In genomic region chr13:27040826-27041108, GRCh38 we compare ENCODE assay signal across 15 cellular contexts.
DNase-seq lines count a peak whose midpoint lies in the region; ATAC-seq and TF ChIP-seq lines count a peak whose summit lies in the region.
"Had no signal": no experiment of that assay in that cellular context is flagged by ENCODE, and none has a peak within 500 bp of the region (broad histone marks: within the 10 kb centered on the region; RNA-seq: fewer than 3 reads in every experiment).

No MANE protein-coding gene starts in this region.

- no peak for DNase-seq in mammary epithelial cell
- no peak for DNase-seq in MCF 10A (ENCODE audit: unreplicated experiment)
- DNase-seq in hepatocyte (ENCODE audit: low spot score): no peak
- DNase-seq in trophoblast cell: no peak
- no peak for DNase-seq in foreskin melanocyte
- no peak for DNase-seq in A172 (ENCODE audit: low spot score)
- no peak for DNase-seq in C1 segment of cervical spinal cord (lab: John Stamatoyannopoulos, UW)
- DNase-seq: Calu3, MV-4-11, NCI-H146, NCI-H226, NCI-H526, OCI-M1 had no signal

- peak overlapping the region; percentile 78 for H4K8ac ChIP-seq in trophoblast cell (ENCODE audit: low read depth, low read length)

- H3K36me3 ChIP-seq in mammary epithelial cell (ENCODE audit: insufficient read depth, low read length) (no peaks in the 10 kb centered on the region), hepatocyte (replicated peaks; ENCODE audit: insufficient read depth, low read depth) (no peaks in the 10 kb centered on the region), trophoblast cell (ENCODE audit: control insufficient read depth in 1 of 2, insufficient read depth in 2 of 2, low read length in 2 of 2) (no peaks in the 10 kb centered on the region)

- peak overlapping the region; percentile 92 for H3K18ac ChIP-seq in trophoblast cell (ENCODE audit: low read length)

- H3K9me2 ChIP-seq in hepatocyte (replicated peaks; ENCODE audit: insufficient read depth): no peaks in the 10 kb centered on the region

- dilution Hi-C loops in mammary epithelial cell (cut with HindIII; ENCODE audit: low sequenced_read_pairs): no loop called here

- no peak for ATAC-seq in HG02885 (IDR thresholded peaks at IDR 0.05; ENCODE audit: poor library complexity, unreplicated experiment)
- ATAC-seq: HCT116 had no signal

- H3K79me1 ChIP-seq in trophoblast cell (ENCODE audit: low read length): peaks cover 47% of the 10 kb centered on the region

- POLR2A ChIA-PET in MCF 10A (lab: Yijun Ruan, JAX): no interaction called here

- H3K27me3 Mint-ChIP-seq in MCF 10A (ENCODE audit: insufficient read depth, unreplicated experiment): no peaks in the 10 kb centered on the region

- H3K36me3 Mint-ChIP-seq in MCF 10A (ENCODE audit: insufficient read depth, unreplicated experiment): peaks cover 6% of the 10 kb centered on the region

- H2AFZ ChIP-seq in mammary epithelial cell (ENCODE audit: low read depth, low read length): peak overlapping the region; percentile 65
- no peak overlapping the region for H2AFZ ChIP-seq in hepatocyte
- peak overlapping the region; percentile 61 for H2AFZ ChIP-seq in trophoblast cell (ENCODE audit: insufficient read depth, low read length, poor library complexity)

- no peak overlapping the region for H3K23ac ChIP-seq in trophoblast cell (ENCODE audit: low read length)

- H3K27ac Mint-ChIP-seq in MCF 10A (ENCODE audit: low read depth, unreplicated experiment): no peak overlapping the region

- peak overlapping the region; percentile 82 for H3K4ac ChIP-seq in trophoblast cell (ENCODE audit: low read depth, low read length)

- H4K91ac ChIP-seq in trophoblast cell (ENCODE audit: low read depth, low read length): peak overlapping the region; percentile 98

- TF ChIP-seq CTCF in mammary epithelial cell (conservative IDR thresholded peaks at IDR 0.05 in 1 of 2, IDR thresholded peaks at IDR 0.05 in 1 of 2; ENCODE audit: extremely low read depth in 1 of 2, insufficient read depth in 1 of 2, low read depth in 1 of 2, low read length in 2 of 2) (no peak), MCF 10A (IDR thresholded peaks at IDR 0.05; ENCODE audit: unreplicated experiment) (no peak), hepatocyte (IDR thresholded peaks at IDR 0.05; ENCODE audit: poor library complexity) (no peak)

- BruUV-seq in mammary epithelial cell (replicated peaks; lab: Mats Ljungman, UMichigan): no TSS peak
- BruUV-seq in MCF 10A (replicated peaks; lab: Mats Ljungman, UMichigan): no TSS peak

- intact Hi-C loops in mammary epithelial cell (cut with micrococcal nuclease) (no loop called here), MCF 10A (cut with micrococcal nuclease) (no loop called here)

- H3K4me2 ChIP-seq in mammary epithelial cell (ENCODE audit: insufficient read depth, low read depth, low read length) (no peak overlapping the region), hepatocyte (peak overlapping the region; percentile 40), trophoblast cell (ENCODE audit: low read length) (peak overlapping the region; percentile 13)

- H3K14ac ChIP-seq in trophoblast cell (ENCODE audit: low read length): peak overlapping the region; percentile 90

- H2AK5ac ChIP-seq in trophoblast cell (ENCODE audit: low read length): peak overlapping the region; percentile 49

- H3K9me3 ChIP-seq in mammary epithelial cell (replicated peaks; ENCODE audit: insufficient read depth, low read length): no peaks in the 10 kb centered on the region
- H3K9me3 ChIP-seq in hepatocyte (ENCODE audit: low read depth): no peaks in the 10 kb centered on the region
- no peaks in the 10 kb centered on the region for H3K9me3 ChIP-seq in trophoblast cell (ENCODE audit: insufficient read depth, low read depth, low read length)

- CTCF ChIA-PET in mammary epithelial cell (lab: Charles Lee; ENCODE audit: low non-redundant PET): no interaction called here
- CTCF ChIA-PET in MCF 10A (lab: Yijun Ruan, JAX): interaction anchor here (1.6 kb wide), 1 partner anchor 56 kb away, joined by 6 read pairs; no protein-coding TSS in a partner anchor

- H2BK120ac ChIP-seq in trophoblast cell (ENCODE audit: insufficient read depth, low read length, poor library complexity): peak overlapping the region; percentile 99

- H3K4me1 ChIP-seq in mammary epithelial cell (ENCODE audit: insufficient read depth, low read length) (peaks cover 23% of the 10 kb centered on the region), hepatocyte (ENCODE audit: insufficient read depth) (peaks cover 23% of the 10 kb centered on the region), trophoblast cell (ENCODE audit: control insufficient read depth in 1 of 2, insufficient read depth in 2 of 2, low read length in 2 of 2) (peaks cover 44 to 47% of the 10 kb centered on the region in 2 experiments)

- 97% methylated on average over 3 of the region's 4 CpGs for WGBS in mammary epithelial cell (ENCODE audit: low coverage, missing lambda C conversion rate)
- 97% methylated on average over 4 of the region's 4 CpGs for WGBS in hepatocyte (ENCODE audit: low lambda C conversion rate, missing lambda C conversion rate)
- WGBS in trophoblast cell (ENCODE audit: extremely low coverage, insufficient coverage, insufficient read length): no CpG with 5 or more reads among the region's 4 CpGs

- H4K20me1 ChIP-seq in mammary epithelial cell (ENCODE audit: insufficient read depth, low read length): no peaks in the 10 kb centered on the region
- H4K20me1 ChIP-seq in hepatocyte (ENCODE audit: insufficient read depth, poor library complexity, severe bottlenecking): no peaks in the 10 kb centered on the region

- in situ Hi-C loops in mammary epithelial cell (cut with MboI; ENCODE audit: low sequenced_read_pairs in 2 of 2): no loop called here

- no peaks in the 10 kb centered on the region for H3K27me3 ChIP-seq in mammary epithelial cell (ENCODE audit: insufficient read depth, low read length)
- no peaks in the 10 kb centered on the region for H3K27me3 ChIP-seq in hepatocyte
- no peaks in the 10 kb centered on the region for H3K27me3 ChIP-seq in trophoblast cell (ENCODE audit: insufficient read depth, low read length)

- peak overlapping the region; percentile 86 for H2BK12ac ChIP-seq in trophoblast cell (ENCODE audit: low read length)

- no peak overlapping the region for H3K27ac ChIP-seq in mammary epithelial cell (ENCODE audit: insufficient read depth, low read depth, low read length)
- no peak overlapping the region for H3K27ac ChIP-seq in hepatocyte
- peak overlapping the region; percentile 99 for H3K27ac ChIP-seq in trophoblast cell (ENCODE audit: low read depth, low read length)

- no peaks in the 10 kb centered on the region for H3K9me3 Mint-ChIP-seq in MCF 10A (ENCODE audit: unreplicated experiment)

- peak overlapping the region; percentile 46 for H4K12ac ChIP-seq in trophoblast cell (ENCODE audit: low read depth, low read length)

- no peak overlapping the region for H3K4me3 Mint-ChIP-seq in MCF 10A (ENCODE audit: unreplicated experiment)

- no peaks in the 10 kb centered on the region for H3K79me2 ChIP-seq in mammary epithelial cell (ENCODE audit: insufficient read depth, low read length)
- no peaks in the 10 kb centered on the region for H3K79me2 ChIP-seq in hepatocyte
- peaks cover 10% of the 10 kb centered on the region for H3K79me2 ChIP-seq in trophoblast cell (ENCODE audit: control insufficient read depth, insufficient read depth, low read length, poor library complexity)

- no peak overlapping the region for H3K4me3 ChIP-seq in mammary epithelial cell (replicated peaks in 1 of 3; ENCODE audit: insufficient read depth in 1 of 3, low read depth in 2 of 3, low read length in 3 of 3)
- no peak overlapping the region for H3K4me3 ChIP-seq in hepatocyte
- no peak overlapping the region for H3K4me3 ChIP-seq in trophoblast cell (ENCODE audit: low read depth, low read length)

- H2BK5ac ChIP-seq in trophoblast cell (ENCODE audit: low read depth, low read length, poor library complexity): peak overlapping the region; percentile 94

- H3K9ac ChIP-seq in mammary epithelial cell (ENCODE audit: insufficient read depth, low read length) (no peak overlapping the region), trophoblast cell (ENCODE audit: low read length) (no peak overlapping the region)

- H3K4me1 Mint-ChIP-seq in MCF 10A (ENCODE audit: insufficient read depth, unreplicated experiment): peaks cover 39% of the 10 kb centered on the region
